In genomic region chr13:42305503-42305902, GRCh38 we compare ENCODE assay signal across 14 cellular contexts.
"Had no signal": no experiment of that assay in that cellular context is flagged by ENCODE, and none has a peak within 500 bp of the region (broad histone marks: within the 10 kb centered on the region; RNA-seq: fewer than 3 reads in every experiment).

No MANE protein-coding gene starts in this region.

- H3K27me3 ChIP-seq: gastroesophageal sphincter, hepatocyte, ovary, vagina had no signal

- H3K36me3 ChIP-seq: ovary had no signal

- ATAC-seq: gastroesophageal sphincter had no signal

- H3K4me3 ChIP-seq: gastroesophageal sphincter, hepatocyte, ovary, vagina had no signal

- H3K9me3 Mint-ChIP-seq: neural crest cell had no signal

- H3K4me1 ChIP-seq: gastroesophageal sphincter, vagina had no signal

- H3K27ac Mint-ChIP-seq: activated CD4-positive, alpha-beta memory T cell treated with anti-CD3 and anti-CD28 coated beads, Interleukin-2, amount 10 ng/mL, durations not matched to agents 7 days and 5 days; activated naive CD8-positive, alpha-beta T cell; T-helper 2 cell treated with Interferon-gamma antibody and Interleukin-4, amounts not matched to agents 5 μg/mL and 100 μg/mL, for 36 hours had no signal

- DNase-seq: activated CD4-positive, alpha-beta memory T cell treated with anti-CD3 and anti-CD28 coated beads, Interleukin-2, amount 10 ng/mL, durations not matched to agents 7 days and 5 days; activated CD4-positive, alpha-beta T cell treated with anti-CD3 and anti-CD28 coated beads for 1 hour; activated CD8-positive, alpha-beta memory T cell treated with anti-CD3 and anti-CD28 coated beads, Interleukin-2, amount 50 U/mL, for 48 hours; activated effector memory CD4-positive, alpha-beta T cell treated with Interleukin-2 at 50 U/mL for 16 hours; aorta; kidney; ovary; stimulated activated CD4-positive, alpha-beta T cell treated with anti-CD3 and anti-CD28 coated beads, Interleukin-12 subunit alpha, Interleukin-12 subunit beta, amount 100 ng/mL, for 4 hours had no signal

- H3K9me3 ChIP-seq: gastroesophageal sphincter, ovary, vagina had no signal

- H3K27ac ChIP-seq: gastroesophageal sphincter, hepatocyte, ovary, vagina had no signal
